8 cellular contexts compared by ENCODE assay signal in genomic region chr19:1929051-1929742, GRCh38. TPM values are rescaled to one million over a fixed set of nuclear protein-coding genes. Genes with fewer than 3 reads are reported as not detected.
DNase-seq lines count a peak whose midpoint lies in the region; ATAC-seq lines count a peak whose summit lies in the region.

No MANE protein-coding gene starts in this region.

- peak; percentile 88 for ATAC-seq in central memory CD8-positive, alpha-beta T cell (replicated peaks; ENCODE audit: extremely low read depth, poor library complexity, severe bottlenecking)
- no peak for ATAC-seq in HG03521 (IDR thresholded peaks at IDR 0.05; ENCODE audit: unreplicated experiment)

- no peaks in the 10 kb centered on the region for H3K27me3 Mint-ChIP-seq in central memory CD8-positive, alpha-beta T cell

- peaks cover 12% of the 10 kb centered on the region for H3K36me3 Mint-ChIP-seq in central memory CD8-positive, alpha-beta T cell (ENCODE audit: insufficient read depth)

- peaks cover 19% of the 10 kb centered on the region for H3K4me1 Mint-ChIP-seq in central memory CD8-positive, alpha-beta T cell

- peak overlapping the region; percentile 54 for H3K4me3 Mint-ChIP-seq in central memory CD8-positive, alpha-beta T cell

- DNase-seq in CD1c-positive myeloid dendritic cell (ENCODE audit: extremely low spot score) (peak; percentile 91), H4 (ENCODE audit: low spot score) (peak; percentile 41), NCI-H2171 treated with DMSO at 0.1 percent for 48 hours (lab: John Stamatoyannopoulos, UW) (peak; percentile 62), left kidney (ENCODE audit: low read depth, low spot score) (peak; percentile 89)
- DNase-seq in activated CD4-positive, CD25-positive, alpha-beta regulatory T cell treated with anti-CD3 and anti-CD28 coated beads, Interleukin-2, amount 50 U/mL, for 16 hours (ENCODE audit: low read depth, low spot score), result peak; percentile 60
- peak; percentile 76 to 78 for DNase-seq in central memory CD8-positive, alpha-beta T cell (ENCODE audit: low spot score in 2 of 2)
- DNase-seq in stimulated activated CD4-positive, alpha-beta T cell treated with anti-CD3 and anti-CD28 coated beads, Interleukin-2, amount 100 ng/mL, for 24 hours, result peak; percentile 86 to 89

- no peaks in the 10 kb centered on the region for H3K9me3 Mint-ChIP-seq in central memory CD8-positive, alpha-beta T cell

- H3K27ac Mint-ChIP-seq in central memory CD8-positive, alpha-beta T cell (ENCODE audit: low read depth), result peak overlapping the region; percentile 87

RNA-seq across cellular contexts. Expression of gene CSNK1G2, which starts 11.8 kb away (rescaled TPM):
- total RNA-seq in H4 (2014; rRNA removed; shearing (Covaris generic)), result 23.2 and 36.6 TPM in 2 replicates

RNA-seq across cellular contexts. Expression of gene ADAT3, which starts 24.0 kb away (rescaled TPM):
- 0.93 and 1.0 TPM in 2 replicates for total RNA-seq in H4 (2014; rRNA removed; shearing (Covaris generic))

RNA-seq across cellular contexts. Expression of gene SCAMP4, which starts 24.0 kb away (rescaled TPM):
- 66.3 and 68.3 TPM in 2 replicates for total RNA-seq in H4 (2014; rRNA removed; shearing (Covaris generic))

RNA-seq across cellular contexts. Expression of gene ABHD17A, which starts 43.9 kb away (rescaled TPM):
- 20.2 and 40.6 TPM in 2 replicates for total RNA-seq in H4 (2014; rRNA removed; shearing (Covaris generic))

Comparison
In these comparisons a context has a peak if more than half of its experiments do, and no peak if none do; other contexts are left out.
1. DNase-seq: peak in every context shown above with its lines; median percentile 91 in CD1c-positive myeloid dendritic cell; 89 in left kidney; 88 in stimulated activated CD4-positive, alpha-beta T cell treated with anti-CD3 and anti-CD28 coated beads, Interleukin-2, amount 100 ng/mL, for 24 hours; 77 in central memory CD8-positive, alpha-beta T cell; 62 in NCI-H2171 treated with DMSO at 0.1 percent for 48 hours; 60 in activated CD4-positive, CD25-positive, alpha-beta regulatory T cell treated with anti-CD3 and anti-CD28 coated beads, Interleukin-2, amount 50 U/mL, for 16 hours; 41 in H4.